Comparison of ENCODE assay signal across 13 cellular contexts in the genomic region with DNA sequence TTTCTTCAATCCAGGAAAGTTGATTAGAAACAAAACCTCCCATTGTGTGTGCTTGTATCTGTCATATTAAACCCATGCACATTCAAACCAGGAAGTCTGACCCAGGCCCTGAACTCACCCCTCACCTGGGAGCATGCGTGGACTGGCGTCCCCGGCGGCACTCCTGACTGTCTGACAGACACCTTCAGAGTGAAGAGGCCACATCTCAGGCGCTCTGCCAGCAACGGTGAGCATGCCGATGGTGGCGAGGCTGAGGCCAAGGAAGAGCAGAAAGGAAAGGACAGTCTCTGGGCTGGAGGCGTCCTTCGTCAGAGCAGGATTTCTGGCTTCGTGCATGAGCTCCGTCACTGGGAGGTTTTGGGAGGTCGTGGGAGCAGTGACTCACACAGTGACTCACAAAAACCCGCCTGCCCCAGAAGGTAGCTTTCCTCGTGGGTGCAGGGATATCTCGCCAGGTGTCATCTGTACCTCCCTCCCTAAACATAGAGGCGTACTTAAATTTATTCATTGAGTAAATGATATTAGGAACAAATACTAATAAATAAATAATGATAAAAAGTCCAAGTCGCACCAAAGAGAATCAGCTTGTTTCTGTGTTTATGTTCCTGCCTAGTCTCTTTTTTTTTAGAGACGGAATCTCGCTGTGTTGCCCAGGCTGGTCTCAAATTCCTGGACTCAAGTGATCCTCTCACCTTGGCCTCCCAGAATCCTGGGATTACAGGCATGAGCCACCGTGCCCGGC. TPM values are rescaled to one million over a fixed set of nuclear protein-coding genes. Genes with fewer than 3 reads are reported as not detected.
DNase-seq lines count a peak whose midpoint lies in the region; ATAC-seq and TF ChIP-seq lines count a peak whose summit lies in the region.
"Had no signal": no experiment of that assay in that cellular context is flagged by ENCODE, and none has a peak within 500 bp of the region (broad histone marks: within the 10 kb centered on the region; RNA-seq: fewer than 3 reads in every experiment).

No MANE protein-coding gene starts in this region.

- POLR2A ChIA-PET in OCI-LY7 (lab: Charles Lee) = no interaction called here
- POLR2A ChIA-PET in CD4-positive, alpha-beta T cell (lab: Charles Lee) = interaction anchor here (1.1 kb wide), 1 partner anchor 46 kb away, joined by 3 read pairs; no protein-coding TSS in a partner anchor

- H3K9me3 Mint-ChIP-seq in CD4-positive, alpha-beta T cell = no peaks in the 10 kb centered on the region
- H3K9me3 Mint-ChIP-seq: activated T-cell treated with anti-CD3 and anti-CD28 coated beads, Interleukin-2, amount 50 U/mL, for 72 hours; CD4-positive, CD25-positive, alpha-beta regulatory T cell; stimulated activated memory B cell treated with anti-CD40 and anti-IgM and Interleukin-4, amounts not matched to agents 10 μg/mL and 1 μg/mL and 100 μg/mL, for 72 hours had no signal

- no peaks in the 10 kb centered on the region for H3K79me2 ChIP-seq in OCI-LY7 (ENCODE audit: insufficient read depth, low read depth, low read length)

- intact Hi-C loops in OCI-LY7 (cut with micrococcal nuclease; ENCODE audit: unreplicated experiment) = no loop called here
- intact Hi-C loops in CD4-positive, alpha-beta T cell (cut with DNase I, micrococcal nuclease) = loop anchor here in 1 of 2 experiments (5.0 kb wide), 1 partner anchor 120 kb away; no protein-coding TSS in a partner anchor

- no peak for ATAC-seq in HG02571 (IDR thresholded peaks at IDR 0.05; ENCODE audit: unreplicated experiment)
- ATAC-seq in CD4-positive, alpha-beta T cell (ENCODE audit: poor library complexity) = no peak
- ATAC-seq: stimulated activated memory B cell treated with anti-CD40 and anti-IgM and Interleukin-4, amounts not matched to agents 10 μg/mL and 1 μg/mL and 100 μg/mL, for 72 hours had no signal

- peak; percentile 82 for DNase-seq in A172 (ENCODE audit: low spot score)
- peak; percentile 61 for DNase-seq in H4 (ENCODE audit: low spot score)
- DNase-seq in amniotic epithelial cell (ENCODE audit: low read depth) = peak; percentile 29
- peak; percentile 33 for DNase-seq in kidney glomerular epithelial cell (lab: John Stamatoyannopoulos, UW)
- DNase-seq in OCI-LY7 (ENCODE audit: low spot score) = no peak
- no peak for DNase-seq in CD4-positive, alpha-beta T cell
- no peak for DNase-seq in DMS79 (lab: John Stamatoyannopoulos, UW)
- DNase-seq: activated T-cell treated with anti-CD3 and anti-CD28 coated beads, Interleukin-2, amount 50 U/mL, for 72 hours; CD4-positive, CD25-positive, alpha-beta regulatory T cell; NCI-H1417 had no signal

- CTCF ChIA-PET in OCI-LY7 (lab: Charles Lee; ENCODE audit: unreplicated experiment) = interaction anchor here (0.5 kb wide), 1 partner anchor 31 kb away, joined by 3 read pairs; no protein-coding TSS in a partner anchor
- CTCF ChIA-PET in CD4-positive, alpha-beta T cell (lab: Charles Lee) = interaction anchor here (1.9 kb wide), 1 partner anchor 121 kb away, joined by 4 read pairs; no protein-coding TSS in a partner anchor

- no peaks in the 10 kb centered on the region for H4K20me1 ChIP-seq in OCI-LY7 (ENCODE audit: insufficient read depth, low read length)

- H2AFZ ChIP-seq in OCI-LY7 (ENCODE audit: low read length) = no peak overlapping the region

- H3K9me3 ChIP-seq in OCI-LY7 (ENCODE audit: low read length) = no peaks in the 10 kb centered on the region
- no peaks in the 10 kb centered on the region for H3K9me3 ChIP-seq in CD4-positive, alpha-beta T cell (ENCODE audit: control insufficient read depth, low read length)

- H3K4me3 ChIP-seq in OCI-LY7 (ENCODE audit: low read depth, low read length, poor library complexity, severe bottlenecking) = no peak overlapping the region
- H3K4me3 ChIP-seq: skin epidermis had no signal

- peaks cover 28% of the 10 kb centered on the region for H3K36me3 Mint-ChIP-seq in CD4-positive, alpha-beta T cell (ENCODE audit: low read depth)

- H3K4me2 ChIP-seq in OCI-LY7 (ENCODE audit: low read length) = no peak overlapping the region

- H3K4me1 Mint-ChIP-seq in CD4-positive, alpha-beta T cell (ENCODE audit: low read depth) = peaks cover 6% of the 10 kb centered on the region

- H3K27ac ChIP-seq in OCI-LY7 (ENCODE audit: low read depth, low read length, poor library complexity, severe bottlenecking) = no peak overlapping the region
- H3K27ac ChIP-seq in CD4-positive, alpha-beta T cell (ENCODE audit: low read depth, low read length) = no peak overlapping the region

- no peak overlapping the region for H3K4me3 Mint-ChIP-seq in CD4-positive, alpha-beta T cell
- H3K4me3 Mint-ChIP-seq: activated T-cell treated with anti-CD3 and anti-CD28 coated beads, Interleukin-2, amount 50 U/mL, for 72 hours; CD4-positive, CD25-positive, alpha-beta regulatory T cell; stimulated activated memory B cell treated with anti-CD40 and anti-IgM and Interleukin-4, amounts not matched to agents 10 μg/mL and 1 μg/mL and 100 μg/mL, for 72 hours had no signal

- H3K27me3 Mint-ChIP-seq in CD4-positive, alpha-beta T cell = no peaks in the 10 kb centered on the region
- H3K27me3 Mint-ChIP-seq: CD4-positive, CD25-positive, alpha-beta regulatory T cell; stimulated activated memory B cell treated with anti-CD40 and anti-IgM and Interleukin-4, amounts not matched to agents 10 μg/mL and 1 μg/mL and 100 μg/mL, for 72 hours had no signal

- no peaks in the 10 kb centered on the region for H3K36me3 ChIP-seq in OCI-LY7 (ENCODE audit: insufficient read depth, low read length)

- no TSS peak for BruUV-seq in OCI-LY7 (replicated peaks; lab: Mats Ljungman, UMichigan)

- H3K9me2 ChIP-seq in OCI-LY7 (ENCODE audit: insufficient read depth, low read length) = no peaks in the 10 kb centered on the region

- no peak overlapping the region for H3K27ac Mint-ChIP-seq in CD4-positive, alpha-beta T cell
- H3K27ac Mint-ChIP-seq: activated T-cell treated with anti-CD3 and anti-CD28 coated beads, Interleukin-2, amount 50 U/mL, for 72 hours; stimulated activated memory B cell treated with anti-CD40 and anti-IgM and Interleukin-4, amounts not matched to agents 10 μg/mL and 1 μg/mL and 100 μg/mL, for 72 hours had no signal

- no peaks in the 10 kb centered on the region for H3K27me3 ChIP-seq in CD4-positive, alpha-beta T cell (ENCODE audit: control insufficient read depth, insufficient read depth, low read length)

- no peaks in the 10 kb centered on the region for H3K4me1 ChIP-seq in OCI-LY7 (ENCODE audit: insufficient read depth, low read length, poor library complexity, severe bottlenecking)

- no peak for TF ChIP-seq CTCF in OCI-LY7 (conservative IDR thresholded peaks at IDR 0.05; ENCODE audit: low read length)
- no peak for TF ChIP-seq CTCF in CD4-positive, alpha-beta T cell (IDR thresholded peaks at IDR 0.05)

RNA-seq across cellular contexts. Expression of a gene that starts 13.5 kb away (rescaled TPM):
- 26.1 and 35.5 TPM in 2 replicates for total RNA-seq in A172 (2014; rRNA removed; shearing (Covaris generic))
- 13.5 and 17.2 TPM in 2 replicates for total RNA-seq in H4 (2014; rRNA removed; shearing (Covaris generic))
- 3.9 and 6.6 TPM in 2 replicates for total RNA-seq in OCI-LY7 (2014; rRNA removed; shearing (Covaris generic))
- total RNA-seq in OCI-LY7 (2022) = 6.2 and 8.6 TPM in 2 replicates
- total RNA-seq in CD4-positive, alpha-beta T cell = 1 to 10 TPM; 4.3 to 5.6 TPM

RNA-seq across cellular contexts. Expression of a gene that starts 16.9 kb away (rescaled TPM):
- 69.2 and 87.9 TPM in 2 replicates for total RNA-seq in A172 (2014; rRNA removed; shearing (Covaris generic))
- 31.7 and 41.5 TPM in 2 replicates for total RNA-seq in H4 (2014; rRNA removed; shearing (Covaris generic))
- 50.8 and 52.0 TPM in 2 replicates for total RNA-seq in OCI-LY7 (2014; rRNA removed; shearing (Covaris generic))
- total RNA-seq in OCI-LY7 (2022) = 42.2 and 44.7 TPM in 2 replicates
- total RNA-seq in CD4-positive, alpha-beta T cell = 10 to 100 TPM; 24.1 to 24.5 TPM

RNA-seq across cellular contexts. Expression of a gene that starts 52.7 kb away (rescaled TPM):
- 21.2 and 32.5 TPM in 2 replicates for total RNA-seq in A172 (2014; rRNA removed; shearing (Covaris generic))
- total RNA-seq in H4 (2014; rRNA removed; shearing (Covaris generic)) = 11.0 and 14.7 TPM in 2 replicates
- 1.2 and 2.3 TPM in 2 replicates for total RNA-seq in OCI-LY7 (2014; rRNA removed; shearing (Covaris generic))
- 1.2 and 2.1 TPM in 2 replicates for total RNA-seq in OCI-LY7 (2022)
- 10 to 100 TPM; 96.7 to 99.8 TPM for total RNA-seq in CD4-positive, alpha-beta T cell

RNA-seq across cellular contexts. Expression of a gene that starts 59.5 kb away (rescaled TPM):
- 34.3 and 42.4 TPM in 2 replicates for total RNA-seq in A172 (2014; rRNA removed; shearing (Covaris generic))
- total RNA-seq in H4 (2014; rRNA removed; shearing (Covaris generic)) = 25.2 and 25.3 TPM in 2 replicates
- 17.9 and 23.8 TPM in 2 replicates for total RNA-seq in OCI-LY7 (2014; rRNA removed; shearing (Covaris generic))
- 54.8 and 63.6 TPM in 2 replicates for total RNA-seq in OCI-LY7 (2022)
- total RNA-seq in CD4-positive, alpha-beta T cell = 1 to 10 TPM; 7.9 to 9.3 TPM

Comparison
In these comparisons a context has a peak if more than half of its experiments do, and no peak if none do; other contexts are left out.
1. DNase-seq: peak in A172 (single experiment), H4 (single experiment), amniotic epithelial cell (single experiment) and kidney glomerular epithelial cell (single experiment); none in OCI-LY7 (single experiment), CD4-positive, alpha-beta T cell (0 of 10) and DMS79 (single experiment).